ENCODE assay signal across 21 cellular contexts in the genomic region with DNA sequence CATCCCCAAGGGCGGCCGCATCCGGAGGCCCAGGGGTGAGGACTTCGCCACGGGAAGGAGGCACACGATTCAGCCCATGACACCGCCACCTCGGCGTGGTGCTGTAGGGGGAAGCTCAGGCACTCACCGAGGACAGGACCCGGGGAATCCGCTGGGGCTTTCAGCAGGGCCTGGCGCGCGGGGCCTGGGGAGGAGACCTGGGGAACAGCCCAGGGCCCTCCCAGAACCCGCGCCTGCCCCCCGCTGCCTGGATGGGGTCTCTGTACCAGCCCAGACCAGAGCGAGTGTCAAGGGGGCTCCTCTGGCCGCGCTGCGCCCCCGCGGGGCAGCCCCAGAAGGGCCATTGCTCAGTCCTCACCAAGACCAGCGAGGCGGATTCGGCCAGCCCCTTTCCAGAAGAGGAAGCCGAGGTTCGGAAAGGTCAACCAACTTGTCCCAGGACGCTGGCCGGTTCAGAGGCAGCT. TPM values are rescaled to one million over a fixed set of nuclear protein-coding genes. Genes with fewer than 3 reads are reported as not detected.
DNase-seq lines count a peak whose midpoint lies in the region; ATAC-seq and TF ChIP-seq lines count a peak whose summit lies in the region.
"Had no signal": no experiment of that assay in that cellular context is flagged by ENCODE, and none has a peak within 500 bp of the region (broad histone marks: within the 10 kb centered on the region; RNA-seq: fewer than 3 reads in every experiment).

No MANE protein-coding gene starts in this region.

- TF ChIP-seq POLR2A in upper lobe of left lung (IDR thresholded peaks at IDR 0.05): no peak

- H3K9me3 ChIP-seq in heart right ventricle (peaks cover 0 to 7% (median 0%) of the 10 kb centered on the region in 11 donors), left ventricle myocardium inferior (replicated peaks) (peaks cover 6% of the 10 kb centered on the region), mesodermal cell (ENCODE audit: control insufficient read depth, low read length) (peaks cover 5% of the 10 kb centered on the region), upper lobe of left lung (no peaks in the 10 kb centered on the region), mesenchymal stem cell (ENCODE audit: control insufficient read depth, low read length) (peaks cover 6% of the 10 kb centered on the region), GM23248 (ENCODE audit: low read depth) (no peaks in the 10 kb centered on the region)
- H3K9me3 ChIP-seq: adrenal gland, thyroid gland had no signal

- H4K91ac ChIP-seq in mesenchymal stem cell (ENCODE audit: low read length): no peak overlapping the region

- TF ChIP-seq CTCF in heart right ventricle (IDR thresholded peaks at IDR 0.05): no peak
- no peak for TF ChIP-seq CTCF in left ventricle myocardium inferior (IDR thresholded peaks at IDR 0.05; ENCODE audit: borderline replicate concordance)
- TF ChIP-seq CTCF in glutamatergic neuron (IDR thresholded peaks at IDR 0.05; ENCODE audit: partially characterized antibody, unreplicated experiment): no peak
- TF ChIP-seq CTCF in upper lobe of left lung (IDR thresholded peaks at IDR 0.05): no peak

- in situ Hi-C loops in GM23248 (cut with MboI): no loop called here

- H3K18ac ChIP-seq in mesenchymal stem cell (ENCODE audit: low read depth in 1 of 2, low read length in 2 of 2): no peak overlapping the region

- H3K79me1 ChIP-seq in mesenchymal stem cell (replicated peaks; ENCODE audit: low read length, poor library complexity, severe bottlenecking): no peaks in the 10 kb centered on the region

- H3K36me3 ChIP-seq in heart right ventricle: no peaks in the 10 kb centered on the region
- no peaks in the 10 kb centered on the region for H3K36me3 ChIP-seq in left ventricle myocardium inferior
- H3K36me3 ChIP-seq in mesodermal cell (ENCODE audit: control insufficient read depth, insufficient read depth, low read length): no peaks in the 10 kb centered on the region
- no peaks in the 10 kb centered on the region for H3K36me3 ChIP-seq in upper lobe of left lung
- no peaks in the 10 kb centered on the region for H3K36me3 ChIP-seq in mesenchymal stem cell (ENCODE audit: control insufficient read depth in 1 of 2, insufficient read depth in 2 of 2, low read depth in 1 of 2, low read length in 2 of 2)
- H3K36me3 ChIP-seq in GM23248 (ENCODE audit: low read depth): no peaks in the 10 kb centered on the region
- H3K36me3 ChIP-seq: adrenal gland; BLaER1 treated with 17β-estradiol and CSF1 and Interleukin-3, amounts not matched to agents 10 nM and 100 nM; thyroid gland had no signal

- no peak overlapping the region for H2AFZ ChIP-seq in mesenchymal stem cell (ENCODE audit: low read depth, low read length)
- H2AFZ ChIP-seq in GM23248: no peak overlapping the region

- H3K36me3 Mint-ChIP-seq in glutamatergic neuron (ENCODE audit: unreplicated experiment): peaks cover 6% of the 10 kb centered on the region

- no peak overlapping the region for H3K23ac ChIP-seq in mesenchymal stem cell (ENCODE audit: low read length in 2 of 2)

- H3K14ac ChIP-seq in mesenchymal stem cell (ENCODE audit: low read length in 2 of 2): no peak overlapping the region

- H3K27me3 ChIP-seq in heart right ventricle: peaks cover 8 to 41% (median 29%) of the 10 kb centered on the region in 7 donors
- peaks cover 41% of the 10 kb centered on the region for H3K27me3 ChIP-seq in left ventricle myocardium inferior (ENCODE audit: low read depth)
- H3K27me3 ChIP-seq in upper lobe of left lung: peaks cover 0 to 13% (median 5%) of the 10 kb centered on the region in 4 donors
- peaks cover 9 to 36% of the 10 kb centered on the region in 2 experiments for H3K27me3 ChIP-seq in mesenchymal stem cell (ENCODE audit: control insufficient read depth in 1 of 2, insufficient read depth in 1 of 2, low read length in 2 of 2)
- no peaks in the 10 kb centered on the region for H3K27me3 ChIP-seq in GM23248 (replicated peaks; ENCODE audit: insufficient read depth)
- H3K27me3 ChIP-seq: BLaER1 treated with 17β-estradiol and CSF1 and Interleukin-3, amounts not matched to agents 10 nM and 100 nM; thyroid gland had no signal

- no peak for TF ChIP-seq EP300 in upper lobe of left lung (IDR thresholded peaks at IDR 0.05)

- H3K9me3 Mint-ChIP-seq in glutamatergic neuron (ENCODE audit: unreplicated experiment): peaks cover 1% of the 10 kb centered on the region
- H3K9me3 Mint-ChIP-seq: central memory CD8-positive, alpha-beta T cell had no signal

- no peak overlapping the region for H2BK120ac ChIP-seq in mesenchymal stem cell (ENCODE audit: low read depth, low read length)

- no peaks in the 10 kb centered on the region for H3K4me1 Mint-ChIP-seq in glutamatergic neuron (ENCODE audit: low read depth, unreplicated experiment)
- H3K4me1 Mint-ChIP-seq: central memory CD8-positive, alpha-beta T cell had no signal

- H3K27ac Mint-ChIP-seq in glutamatergic neuron (ENCODE audit: unreplicated experiment): no peak overlapping the region
- H3K27ac Mint-ChIP-seq: T-helper 2 cell treated with Interferon-gamma antibody and Interleukin-4, amounts not matched to agents 5 μg/mL and 100 μg/mL, for 36 hours had no signal

- H2BK5ac ChIP-seq in mesenchymal stem cell (ENCODE audit: low read depth, low read length, poor library complexity, severe bottlenecking): no peak overlapping the region

- H3K79me2 ChIP-seq in GM23248 (ENCODE audit: insufficient read depth): no peaks in the 10 kb centered on the region

- H2BK15ac ChIP-seq in mesenchymal stem cell (ENCODE audit: low read depth, poor library complexity, severe bottlenecking): no peak overlapping the region

- H4K20me1 ChIP-seq in GM23248 (ENCODE audit: insufficient read depth): no peaks in the 10 kb centered on the region
- H4K20me1 ChIP-seq: BLaER1 treated with 17β-estradiol and CSF1 and Interleukin-3, amounts not matched to agents 10 nM and 100 nM had no signal

- H3K4me2 ChIP-seq in mesenchymal stem cell (ENCODE audit: low read length, poor library complexity, severe bottlenecking) (no peak overlapping the region), GM23248 (ENCODE audit: unreplicated experiment) (no peak overlapping the region)
- H3K4me2 ChIP-seq: BLaER1 treated with 17β-estradiol and CSF1 and Interleukin-3, amounts not matched to agents 10 nM and 100 nM had no signal

- 35 to 51% methylated on average over 31 of the region's 31 CpGs for WGBS in heart right ventricle, 2 donors
- whole genome bisulfite sequencing in mesodermal cell (ENCODE audit: insufficient coverage in 2 of 2), 2 experiments: 35 to 40% methylated on average over 27 to 30 of the region's 31 CpGs
- WGBS in upper lobe of left lung, 2 donors: 36 to 46% methylated on average over 12 to 25 of the region's 31 CpGs
- 25% methylated on average over 31 of the region's 31 CpGs for WGBS in mesenchymal stem cell
- WGBS in GM23248 (ENCODE audit: low coverage in 1 of 2, low lambda C conversion rate in 2 of 2, missing lambda C conversion rate in 2 of 2), 2 experiments: 81 to 85% methylated on average over 27 to 31 of the region's 31 CpGs

- H3K4me1 ChIP-seq in heart right ventricle (peaks cover 0 to 5% (median 0%) of the 10 kb centered on the region in 9 donors), left ventricle myocardium inferior (peaks cover 8% of the 10 kb centered on the region), mesodermal cell (ENCODE audit: control insufficient read depth, insufficient read depth, low read length, poor library complexity, severe bottlenecking) (no peaks in the 10 kb centered on the region), upper lobe of left lung (peaks cover 0 to 9% (median 0%) of the 10 kb centered on the region in 4 donors), mesenchymal stem cell (ENCODE audit: control insufficient read depth, insufficient read depth, low read depth, low read length) (peaks cover 2% of the 10 kb centered on the region), GM23248 (ENCODE audit: insufficient read depth) (no peaks in the 10 kb centered on the region)
- H3K4me1 ChIP-seq: adrenal gland; BLaER1 treated with 17β-estradiol and CSF1 and Interleukin-3, amounts not matched to agents 10 nM and 100 nM had no signal

- H3K4ac ChIP-seq in mesenchymal stem cell (ENCODE audit: low read depth in 1 of 2, low read length in 2 of 2): no peak overlapping the region

- ATAC-seq in heart right ventricle: peak in 3 of 8 donors; percentile 33 to 57 (median 42)
- ATAC-seq in upper lobe of left lung (ENCODE audit: low FRiP score in 2 of 2): peak in 1 of 2 donors; percentile 51
- no peak for ATAC-seq in HG03342 (IDR thresholded peaks at IDR 0.05; ENCODE audit: unreplicated experiment)

- no peak overlapping the region for H3K9ac ChIP-seq in mesenchymal stem cell (ENCODE audit: low read length)
- H3K9ac ChIP-seq in GM23248: no peak overlapping the region
- H3K9ac ChIP-seq: BLaER1 treated with 17β-estradiol and CSF1 and Interleukin-3, amounts not matched to agents 10 nM and 100 nM had no signal

- H2BK12ac ChIP-seq in mesenchymal stem cell (ENCODE audit: low read length in 2 of 2): no peak overlapping the region

- peak overlapping the region; percentile 80 for H3K4me3 Mint-ChIP-seq in glutamatergic neuron (ENCODE audit: unreplicated experiment)
- H3K4me3 Mint-ChIP-seq: central memory CD8-positive, alpha-beta T cell; T-helper 2 cell treated with Interferon-gamma antibody and Interleukin-4, amounts not matched to agents 5 μg/mL and 100 μg/mL, for 36 hours had no signal

- H4K8ac ChIP-seq in mesenchymal stem cell (ENCODE audit: low read length): no peak overlapping the region

- H3K27ac ChIP-seq in heart right ventricle: peak overlapping the region in 2 of 10 donors; percentile 1 to 33
- H3K27ac ChIP-seq in left ventricle myocardium inferior (replicated peaks): no peak overlapping the region
- no peak overlapping the region for H3K27ac ChIP-seq in mesodermal cell (ENCODE audit: low read depth, low read length, severe bottlenecking)
- H3K27ac ChIP-seq in upper lobe of left lung: no peak overlapping the region
- H3K27ac ChIP-seq in mesenchymal stem cell (ENCODE audit: low read length, poor library complexity, severe bottlenecking): no peak overlapping the region
- H3K27ac ChIP-seq in GM23248: no peak overlapping the region
- H3K27ac ChIP-seq: BLaER1 treated with 17β-estradiol and CSF1 and Interleukin-3, amounts not matched to agents 10 nM and 100 nM had no signal

- H3K4me3 ChIP-seq in heart right ventricle: peak overlapping the region in 7 of 10 donors; percentile 21 to 48 (median 41)
- H3K4me3 ChIP-seq in left ventricle myocardium inferior: no peak overlapping the region
- H3K4me3 ChIP-seq in mesodermal cell (ENCODE audit: extremely low read depth, insufficient read depth, low read length, poor library complexity, severe bottlenecking): peak overlapping the region; percentile 28
- H3K4me3 ChIP-seq in upper lobe of left lung: peak overlapping the region in 3 of 4 donors; percentile 25 to 34 (median 33)
- no peak overlapping the region for H3K4me3 ChIP-seq in mesenchymal stem cell (ENCODE audit: insufficient read depth in 1 of 2, low read depth in 1 of 2, low read length in 2 of 2)
- no peak overlapping the region for H3K4me3 ChIP-seq in GM23248
- H3K4me3 ChIP-seq: BLaER1 treated with 17β-estradiol and CSF1 and Interleukin-3, amounts not matched to agents 10 nM and 100 nM had no signal

- H3F3A ChIP-seq in GM23248 (ENCODE audit: insufficient read depth): no peaks in the 10 kb centered on the region

- H3K9me2 ChIP-seq in GM23248 (ENCODE audit: insufficient read depth): no peaks in the 10 kb centered on the region

- peaks cover 7% of the 10 kb centered on the region for H3K27me3 Mint-ChIP-seq in glutamatergic neuron (ENCODE audit: unreplicated experiment)

- no peak overlapping the region for H2AK5ac ChIP-seq in mesenchymal stem cell (ENCODE audit: low read length, severe bottlenecking)

- DNase-seq in heart right ventricle: no peak
- no peak for DNase-seq in left ventricle myocardium inferior
- DNase-seq in glutamatergic neuron: peak; percentile 39
- peak in 1 of 2 donors; percentile 72 for DNase-seq in upper lobe of left lung
- DNase-seq in mesenchymal stem cell: no peak
- no peak for DNase-seq in GM23248
- DNase-seq: activated CD4-positive, CD25-positive, alpha-beta regulatory T cell treated with anti-CD3 and anti-CD28 coated beads, Interleukin-2, amount 50 U/mL, for 72 hours; activated effector memory CD4-positive, alpha-beta T cell treated with anti-CD3 and anti-CD28 coated beads, Interleukin-2, amount 50 U/mL, for 16 hours; foreskin fibroblast; KG1; NCI-H1092; NCI-H526 treated with DMSO at 0.1 percent for 48 hours; SHP77 treated with DMSO at 0.1 percent for 48 hours had no signal

- intact Hi-C loops in heart right ventricle (cut with DNase I) (no loop called here), left ventricle myocardium inferior (cut with micrococcal nuclease) (no loop called here)

RNA-seq across cellular contexts. Expression of a gene that starts 12.8 kb away (rescaled TPM):
- total RNA-seq in heart right ventricle (10 to 100 TPM in 9 of 10 donors, 1 to 10 TPM in 1; 9.8 to 29.0 (median 18.8) TPM), left ventricle myocardium inferior (27.4 TPM), glutamatergic neuron (ENCODE audit: unreplicated experiment) (2.9 TPM), upper lobe of left lung (1 to 10 TPM in 5 of 6 donors, under 1 TPM in 1; 0.61 to 3.1 (median 1.5) TPM)
- polyA plus RNA-seq in heart right ventricle (1 to 10 TPM; 8.9 to 9.6 TPM), GM23248 (2016; fragmentation: Nextera tagmentation; extraction: Ambion mirVana) (not detected in 2 replicates)
- 9.1 TPM for polyA plus RNA-seq in mesodermal cell (2013, experiment 1 of 2)
- 6.4 TPM for polyA plus RNA-seq in mesodermal cell (2013, experiment 2 of 2)
- polyA plus RNA-seq in mesenchymal stem cell (2013, experiment 1 of 2): 0.41 TPM
- 0.52 TPM for polyA plus RNA-seq in mesenchymal stem cell (2013, experiment 2 of 2)
- total RNA-seq in GM23248 (2014; rRNA removed; shearing (Covaris generic)): not detected in 2 replicates
- total RNA-seq: A172 had no signal

RNA-seq across cellular contexts. Expression of a gene that starts 49.4 kb away (rescaled TPM):
- total RNA-seq in heart right ventricle (10 to 100 TPM; 12.3 to 25.7 (median 15.5) TPM), left ventricle myocardium inferior (20.0 TPM), glutamatergic neuron (ENCODE audit: unreplicated experiment) (29.4 TPM), upper lobe of left lung (10 to 100 TPM; 28.8 to 81.7 (median 35.0) TPM)
- polyA plus RNA-seq in heart right ventricle (10 to 100 TPM in 1 of 2 donors, 1 to 10 TPM in 1; 6.0 to 67.0 TPM), GM23248 (2016; fragmentation: Nextera tagmentation; extraction: Ambion mirVana) (11.0 and 11.8 TPM in 2 replicates)
- polyA plus RNA-seq in mesodermal cell (2013, experiment 1 of 2): 15.4 TPM
- 19.6 TPM for polyA plus RNA-seq in mesodermal cell (2013, experiment 2 of 2)
- 6.2 TPM for polyA plus RNA-seq in mesenchymal stem cell (2013, experiment 1 of 2)
- polyA plus RNA-seq in mesenchymal stem cell (2013, experiment 2 of 2): 6.5 TPM
- total RNA-seq in GM23248 (2014; rRNA removed; shearing (Covaris generic)): 14.1 and 19.0 TPM in 2 replicates

Comparison
In these comparisons a context has a peak if more than half of its experiments do, and no peak if none do; other contexts are left out.
1. H3K4me3 ChIP-seq: peak in heart right ventricle (7 of 10), mesodermal cell (single experiment) and upper lobe of left lung (3 of 4); none in left ventricle myocardium inferior (single experiment), mesenchymal stem cell (0 of 2) and GM23248 (single experiment).